ENCODE assay signal across 25 cellular contexts in the genomic region with DNA sequence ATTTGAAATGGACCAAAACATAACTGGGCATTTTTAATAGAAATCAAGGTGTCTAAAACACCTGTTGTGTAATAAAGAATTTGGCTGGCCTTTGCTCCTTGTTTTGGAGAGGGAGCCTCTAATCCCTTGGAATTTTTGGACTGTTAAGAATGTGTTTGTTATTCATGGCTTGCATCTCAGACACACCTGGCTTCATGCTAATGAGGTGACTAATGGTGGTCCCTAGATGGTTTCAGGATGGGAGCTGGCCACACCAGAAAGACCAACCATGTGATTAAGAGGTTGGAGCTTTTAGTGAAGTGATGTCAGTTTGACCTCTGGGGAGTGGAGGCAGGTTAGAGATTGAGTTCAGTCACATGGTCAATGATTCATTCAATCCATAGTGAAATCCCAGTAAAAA.
"Had no signal": no experiment of that assay in that cellular context is flagged by ENCODE, and none has a peak within 500 bp of the region (broad histone marks: within the 10 kb centered on the region; RNA-seq: fewer than 3 reads in every experiment).

No MANE protein-coding gene starts in this region.

- H3K27ac ChIP-seq: breast epithelium, Peyer's patch, RWPE1, SJSA1, WERI-Rb-1 had no signal

- H3K36me3 ChIP-seq: breast epithelium, Peyer's patch, SJSA1, WERI-Rb-1 had no signal

- H3K4me1 ChIP-seq: breast epithelium, Peyer's patch, SJSA1 had no signal

- H3K9me3 ChIP-seq: breast epithelium, SJSA1 had no signal

- ATAC-seq: activated CD4-positive, CD25-positive, alpha-beta regulatory T cell treated with anti-CD3 and anti-CD28 coated beads, Interleukin-2, amount 50 U/mL, for 24 hours; activated CD8-positive, alpha-beta T cell treated with anti-CD3 and anti-CD28 coated beads, Interleukin-2, amount 10 ng/mL, durations not matched to agents 7 days and 5 days; T-cell had no signal

- H3K4me3 ChIP-seq: breast epithelium, Peyer's patch, SJSA1 had no signal

- DNase-seq: activated CD4-positive, alpha-beta T cell treated with anti-CD3 and anti-CD28 coated beads for 48 hours; activated CD4-positive, alpha-beta T cell treated with anti-CD3 and anti-CD28 coated beads, Interleukin-2, amount 50 U/mL, for 4 hours; activated CD8-positive, alpha-beta T cell treated with anti-CD3 and anti-CD28 coated beads, Interleukin-2, amount 10 ng/mL, durations not matched to agents 7 days and 5 days; activated effector memory CD4-positive, alpha-beta T cell treated with Interleukin-2 at 50 U/mL for 16 hours; activated naive CD4-positive, alpha-beta T cell; activated T-cell treated with anti-CD3 and anti-CD28 coated beads, Interleukin-2, amount 50 U/mL, for 24 hours; aorta; caudate nucleus; NCI-H1092; NCI-H1417; NCI-H2029 treated with DMSO at 0.1 percent for 48 hours; NCI-H345; NCI-H510A; NCI-H526 treated with DMSO at 0.1 percent for 48 hours; NCI-H82; OCI-M1; Peyer's patch; SHP77; T-cell; T-helper 2 cell; WERI-Rb-1 had no signal

- H3K27me3 ChIP-seq: breast epithelium, Peyer's patch, SJSA1 had no signal
